ENCODE assay signal across 14 cellular contexts in genomic region chr4:147933316-147933715, GRCh38.
DNase-seq lines count a peak whose midpoint lies in the region; ATAC-seq and TF ChIP-seq lines count a peak whose summit lies in the region.
"Had no signal": no experiment of that assay in that cellular context is flagged by ENCODE, and none has a peak within 500 bp of the region (broad histone marks: within the 10 kb centered on the region; RNA-seq: fewer than 3 reads in every experiment).

No MANE protein-coding gene starts in this region.

- DNase-seq in G401 (ENCODE audit: low spot score), result peak; percentile 84
- DNase-seq in cerebellum (ENCODE audit: low spot score), result peak; percentile 40
- DNase-seq in naive thymus-derived CD4-positive, alpha-beta T cell, result no peak
- DNase-seq in CD8-positive, alpha-beta T cell, result no peak
- no peak for DNase-seq in NOMO-1 treated with DMSO at 0.1 percent for 48 hours (lab: John Stamatoyannopoulos, UW; ENCODE audit: unreplicated experiment)
- DNase-seq in mesenteric fat pad (ENCODE audit: low spot score), result no peak
- DNase-seq: activated CD4-positive, alpha-beta T cell treated with anti-CD3 and anti-CD28 coated beads, Interleukin-2, amount 10 ng/mL, durations not matched to agents 24 days and 14 days; NCI-H187; SHP77 had no signal

- H3K4me1 Mint-ChIP-seq in naive thymus-derived CD4-positive, alpha-beta T cell, result no peaks in the 10 kb centered on the region
- H3K4me1 Mint-ChIP-seq in CD8-positive, alpha-beta T cell (ENCODE audit: low read depth), result no peaks in the 10 kb centered on the region
- H3K4me1 Mint-ChIP-seq: activated CD4-positive, alpha-beta T cell treated with anti-CD3 and anti-CD28 coated beads, Interleukin-2, amount 10 ng/mL, durations not matched to agents 24 days and 14 days had no signal

- CTCF ChIA-PET in naive thymus-derived CD4-positive, alpha-beta T cell (lab: Charles Lee), result no interaction called here
- CTCF ChIA-PET in CD8-positive, alpha-beta T cell (lab: Charles Lee), result no interaction called here

- H3K27me3 ChIP-seq in naive thymus-derived CD4-positive, alpha-beta T cell (ENCODE audit: control insufficient read depth in 2 of 2, insufficient read depth in 2 of 2, low read length in 2 of 2), result no peaks in the 10 kb centered on the region
- no peaks in the 10 kb centered on the region for H3K27me3 ChIP-seq in CD8-positive, alpha-beta T cell (ENCODE audit: insufficient read depth, low read length)

- in situ Hi-C loops in G401 (cut with HindIII; ENCODE audit: low sequenced_read_pairs), result no loop called here

- no peak overlapping the region for H3K27ac Mint-ChIP-seq in naive thymus-derived CD4-positive, alpha-beta T cell
- no peak overlapping the region for H3K27ac Mint-ChIP-seq in CD8-positive, alpha-beta T cell
- H3K27ac Mint-ChIP-seq: activated CD4-positive, alpha-beta T cell treated with anti-CD3 and anti-CD28 coated beads, Interleukin-2, amount 10 ng/mL, durations not matched to agents 24 days and 14 days had no signal

- ATAC-seq in HG03469 (IDR thresholded peaks at IDR 0.05; ENCODE audit: unreplicated experiment), result peak; percentile 46
- ATAC-seq in naive thymus-derived CD4-positive, alpha-beta T cell, result peak; percentile 40
- ATAC-seq in HG03025 (IDR thresholded peaks at IDR 0.05; ENCODE audit: low FRiP score, unreplicated experiment), result no peak
- ATAC-seq in CD8-positive, alpha-beta T cell, result no peak

- H3K4me1 ChIP-seq in naive thymus-derived CD4-positive, alpha-beta T cell (ENCODE audit: control insufficient read depth in 2 of 2, insufficient read depth in 2 of 2, low read length in 2 of 2), result no peaks in the 10 kb centered on the region
- no peaks in the 10 kb centered on the region for H3K4me1 ChIP-seq in CD8-positive, alpha-beta T cell (ENCODE audit: insufficient read depth, low read length)

- H3K4me3 Mint-ChIP-seq in naive thymus-derived CD4-positive, alpha-beta T cell, result no peak overlapping the region
- no peak overlapping the region for H3K4me3 Mint-ChIP-seq in CD8-positive, alpha-beta T cell
- H3K4me3 Mint-ChIP-seq: activated CD4-positive, alpha-beta T cell treated with anti-CD3 and anti-CD28 coated beads, Interleukin-2, amount 10 ng/mL, durations not matched to agents 24 days and 14 days had no signal

- no peak overlapping the region for H3K4me3 ChIP-seq in naive thymus-derived CD4-positive, alpha-beta T cell (ENCODE audit: low read length)
- H3K4me3 ChIP-seq in CD8-positive, alpha-beta T cell (ENCODE audit: low read depth, low read length), result no peak overlapping the region
- H3K4me3 ChIP-seq: HAP-1, smooth muscle cell had no signal

- no peaks in the 10 kb centered on the region for H3K27me3 Mint-ChIP-seq in naive thymus-derived CD4-positive, alpha-beta T cell
- no peaks in the 10 kb centered on the region for H3K27me3 Mint-ChIP-seq in CD8-positive, alpha-beta T cell (ENCODE audit: low read depth)
- H3K27me3 Mint-ChIP-seq: activated CD4-positive, alpha-beta T cell treated with anti-CD3 and anti-CD28 coated beads, Interleukin-2, amount 10 ng/mL, durations not matched to agents 24 days and 14 days had no signal

- no peak for TF ChIP-seq CTCF in CD8-positive, alpha-beta T cell (IDR thresholded peaks at IDR 0.05)

- H3K9me3 Mint-ChIP-seq in naive thymus-derived CD4-positive, alpha-beta T cell, result no peaks in the 10 kb centered on the region
- H3K9me3 Mint-ChIP-seq in CD8-positive, alpha-beta T cell, result no peaks in the 10 kb centered on the region
- H3K9me3 Mint-ChIP-seq: activated CD4-positive, alpha-beta T cell treated with anti-CD3 and anti-CD28 coated beads, Interleukin-2, amount 10 ng/mL, durations not matched to agents 24 days and 14 days had no signal

- no peak overlapping the region for H3K27ac ChIP-seq in naive thymus-derived CD4-positive, alpha-beta T cell (ENCODE audit: low read depth, low read length)
- no peak overlapping the region for H3K27ac ChIP-seq in CD8-positive, alpha-beta T cell (ENCODE audit: low read depth, low read length)
- H3K27ac ChIP-seq: HL-60 had no signal

- intact Hi-C loops in naive thymus-derived CD4-positive, alpha-beta T cell (cut with micrococcal nuclease), result no loop called here
- intact Hi-C loops in CD8-positive, alpha-beta T cell (cut with DNase I, micrococcal nuclease), result no loop called here

- H3K36me3 Mint-ChIP-seq in naive thymus-derived CD4-positive, alpha-beta T cell, result peaks cover 0 to 11% (median 5%) of the 10 kb centered on the region in 5 donors
- peaks cover 6% of the 10 kb centered on the region for H3K36me3 Mint-ChIP-seq in CD8-positive, alpha-beta T cell

- H3K9me3 ChIP-seq in naive thymus-derived CD4-positive, alpha-beta T cell (ENCODE audit: control insufficient read depth in 2 of 3, low read length in 3 of 3), result no peaks in the 10 kb centered on the region
- no peaks in the 10 kb centered on the region for H3K9me3 ChIP-seq in CD8-positive, alpha-beta T cell (ENCODE audit: low read length)
- H3K9me3 ChIP-seq: HAP-1 had no signal

- POLR2A ChIA-PET in naive thymus-derived CD4-positive, alpha-beta T cell (lab: Charles Lee), result no interaction called here
- POLR2A ChIA-PET in CD8-positive, alpha-beta T cell (lab: Charles Lee), result no interaction called here

- no peaks in the 10 kb centered on the region for H3K36me3 ChIP-seq in naive thymus-derived CD4-positive, alpha-beta T cell (ENCODE audit: control insufficient read depth in 2 of 3, insufficient read depth in 3 of 3, low read length in 3 of 3)
- no peaks in the 10 kb centered on the region for H3K36me3 ChIP-seq in CD8-positive, alpha-beta T cell (ENCODE audit: insufficient read depth, low read length)
- H3K36me3 ChIP-seq: HAP-1 had no signal

Comparison
In these comparisons a context has a peak if more than half of its experiments do, and no peak if none do; other contexts are left out.
1. DNase-seq: peak in G401 (single experiment) and cerebellum (single experiment); none in naive thymus-derived CD4-positive, alpha-beta T cell (0 of 9), CD8-positive, alpha-beta T cell (0 of 7), NOMO-1 treated with DMSO at 0.1 percent for 48 hours (single experiment) and mesenteric fat pad (single experiment).
2. ATAC-seq: peak in HG03469 (single experiment) and naive thymus-derived CD4-positive, alpha-beta T cell (single experiment); none in HG03025 (single experiment) and CD8-positive, alpha-beta T cell (single experiment).